ENCODE assay signal across 32 cellular contexts in the genomic region with DNA sequence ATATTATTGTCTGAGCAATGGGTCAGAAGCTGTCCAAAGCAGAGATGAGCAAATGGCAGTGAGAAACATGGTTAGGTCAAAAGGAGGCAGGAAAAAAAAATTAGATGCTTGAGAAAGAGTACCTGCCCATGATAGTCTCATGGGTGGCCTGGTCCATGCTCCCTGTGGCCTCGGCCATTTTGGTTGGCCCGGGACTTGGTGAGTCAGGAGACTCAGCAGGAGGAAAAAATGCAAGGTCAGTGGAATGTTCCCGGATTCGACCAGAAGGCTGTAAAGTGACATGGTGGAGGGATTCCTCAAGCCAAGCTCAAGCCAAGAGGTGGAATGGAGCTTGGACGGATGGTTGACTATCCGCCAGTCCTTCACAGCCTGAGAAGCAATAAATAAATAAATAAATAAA.
"Had no signal": no experiment of that assay in that cellular context is flagged by ENCODE, and none has a peak within 500 bp of the region (broad histone marks: within the 10 kb centered on the region; RNA-seq: fewer than 3 reads in every experiment).

No MANE protein-coding gene starts in this region.

- H3K9me3 Mint-ChIP-seq: activated B cell treated with CpG ODN at 0.5 μM for 24 hours; stimulated activated naive B cell treated with anti-CD40 and anti-IgM and Interleukin-4, amounts not matched to agents 10 μg/mL and 1 μg/mL and 100 μg/mL, for 72 hours had no signal

- ATAC-seq: activated CD8-positive, alpha-beta memory T cell treated with anti-CD3 and anti-CD28 coated beads, Interleukin-2, amount 10 ng/mL, durations not matched to agents 7 days and 5 days; activated CD8-positive, alpha-beta T cell treated with anti-CD3 and anti-CD28 coated beads, Interleukin-2, amount 10 ng/mL, durations not matched to agents 7 days and 5 days; effector memory CD8-positive, alpha-beta T cell; gastroesophageal sphincter; left colon; stimulated activated naive B cell treated with anti-CD40 and anti-IgM and Interleukin-4, amounts not matched to agents 10 μg/mL and 1 μg/mL and 100 μg/mL, for 72 hours had no signal

- FAIRE-seq: endothelial cell of umbilical vein, kidney, small intestine had no signal

- H3K27me3 ChIP-seq: neutrophil, ovary, sigmoid colon, stomach, thyroid gland, upper lobe of left lung had no signal

- H3K27me3 Mint-ChIP-seq: activated CD8-positive, alpha-beta memory T cell treated with anti-CD3 and anti-CD28 coated beads, Interleukin-2, amount 10 ng/mL, durations not matched to agents 7 days and 5 days; progenitor cell of endocrine pancreas had no signal

- H3K27ac ChIP-seq: coronary artery, dorsolateral prefrontal cortex, gastroesophageal sphincter, neutrophil, ovary, sigmoid colon, stomach, thyroid gland, upper lobe of left lung had no signal

- H3K4me3 ChIP-seq: coronary artery, dorsolateral prefrontal cortex, gastroesophageal sphincter, ovary, sigmoid colon, stomach, thyroid gland, upper lobe of left lung had no signal

- H3K4me3 Mint-ChIP-seq: activated B cell treated with CpG ODN at 0.5 μM for 24 hours; activated CD8-positive, alpha-beta memory T cell treated with anti-CD3 and anti-CD28 coated beads, Interleukin-2, amount 10 ng/mL, durations not matched to agents 7 days and 5 days; activated CD8-positive, alpha-beta T cell treated with anti-CD3 and anti-CD28 coated beads, Interleukin-2, amount 10 ng/mL, durations not matched to agents 7 days and 5 days; activated naive CD8-positive, alpha-beta T cell; effector memory CD8-positive, alpha-beta T cell; immature natural killer cell; mesothelial cell of epicardium; naive B cell; nephron progenitor cell; stimulated activated naive B cell treated with anti-CD40 and anti-IgM and Interleukin-4, amounts not matched to agents 10 μg/mL and 1 μg/mL and 100 μg/mL, for 72 hours had no signal

- H3K4me1 Mint-ChIP-seq: activated B cell treated with CpG ODN at 0.5 μM for 24 hours; activated CD8-positive, alpha-beta memory T cell treated with anti-CD3 and anti-CD28 coated beads, Interleukin-2, amount 10 ng/mL, durations not matched to agents 7 days and 5 days; immature natural killer cell; mesothelial cell of epicardium; naive B cell; stimulated activated naive B cell treated with anti-CD40 and anti-IgM and Interleukin-4, amounts not matched to agents 10 μg/mL and 1 μg/mL and 100 μg/mL, for 72 hours had no signal

- H3K27ac Mint-ChIP-seq: activated B cell treated with CpG ODN at 0.5 μM for 24 hours; activated CD8-positive, alpha-beta memory T cell treated with anti-CD3 and anti-CD28 coated beads, Interleukin-2, amount 10 ng/mL, durations not matched to agents 7 days and 5 days; activated CD8-positive, alpha-beta T cell treated with anti-CD3 and anti-CD28 coated beads, Interleukin-2, amount 10 ng/mL, durations not matched to agents 7 days and 5 days; activated naive CD8-positive, alpha-beta T cell; activated T-helper 2 cell treated with anti-CD3 and anti-CD28 coated beads, Interferon-gamma antibody, Interleukin-2, Interleukin-4, amounts not matched to agents 10 μg/mL and 5 μg/mL and 100 μg/mL, durations not matched to agents 14 hours and 24 hours and 36 hours; effector memory CD8-positive, alpha-beta T cell; immature natural killer cell; mesothelial cell of epicardium; naive B cell; nephron progenitor cell; progenitor cell of endocrine pancreas; stimulated activated naive B cell treated with anti-CD40 and anti-IgM and Interleukin-4, amounts not matched to agents 10 μg/mL and 1 μg/mL and 100 μg/mL, for 72 hours had no signal

- DNase-seq: activated B cell treated with CpG ODN at 0.5 μM for 24 hours; activated CD8-positive, alpha-beta memory T cell treated with anti-CD3 and anti-CD28 coated beads, Interleukin-2, amount 10 ng/mL, durations not matched to agents 7 days and 5 days; activated CD8-positive, alpha-beta T cell treated with anti-CD3 and anti-CD28 coated beads, Interleukin-2, amount 10 ng/mL, durations not matched to agents 7 days and 5 days; activated naive CD4-positive, alpha-beta T cell treated with Interleukin-2 at 50 U/mL for 16 hours; activated T-cell treated with anti-CD3 and anti-CD28 coated beads, Interleukin-2, amount 50 U/mL, for 48 hours; anterior cingulate cortex; dorsolateral prefrontal cortex; effector memory CD8-positive, alpha-beta T cell; hippocampal formation; immature natural killer cell; kidney; left colon; mammary epithelial cell; naive B cell; nephron progenitor cell; ovary; sigmoid colon; small intestine; stimulated activated CD4-positive, alpha-beta T cell treated with anti-CD3 and anti-CD28 coated beads, Interleukin-4, amount 100 ng/mL, for 4 hours; stimulated activated naive B cell treated with anti-CD40 and anti-IgM and Interleukin-4, amounts not matched to agents 10 μg/mL and 1 μg/mL and 100 μg/mL, for 72 hours; stomach; T-helper 2 cell; thyroid gland; upper lobe of left lung had no signal

- H3K36me3 Mint-ChIP-seq: activated CD8-positive, alpha-beta memory T cell treated with anti-CD3 and anti-CD28 coated beads, Interleukin-2, amount 10 ng/mL, durations not matched to agents 7 days and 5 days; activated naive CD8-positive, alpha-beta T cell; immature natural killer cell; mesothelial cell of epicardium; naive B cell; stimulated activated naive B cell treated with anti-CD40 and anti-IgM and Interleukin-4, amounts not matched to agents 10 μg/mL and 1 μg/mL and 100 μg/mL, for 72 hours had no signal

- H3K4me1 ChIP-seq: gastroesophageal sphincter, sigmoid colon, stomach, thyroid gland, upper lobe of left lung had no signal

- H3K9me3 ChIP-seq: neutrophil, ovary, sigmoid colon, thyroid gland, upper lobe of left lung had no signal

- H3K36me3 ChIP-seq: gastroesophageal sphincter, neutrophil, ovary, sigmoid colon, stomach, thyroid gland, upper lobe of left lung had no signal
